Comparison of ENCODE assay signal across 22 cellular contexts in the genomic region with DNA sequence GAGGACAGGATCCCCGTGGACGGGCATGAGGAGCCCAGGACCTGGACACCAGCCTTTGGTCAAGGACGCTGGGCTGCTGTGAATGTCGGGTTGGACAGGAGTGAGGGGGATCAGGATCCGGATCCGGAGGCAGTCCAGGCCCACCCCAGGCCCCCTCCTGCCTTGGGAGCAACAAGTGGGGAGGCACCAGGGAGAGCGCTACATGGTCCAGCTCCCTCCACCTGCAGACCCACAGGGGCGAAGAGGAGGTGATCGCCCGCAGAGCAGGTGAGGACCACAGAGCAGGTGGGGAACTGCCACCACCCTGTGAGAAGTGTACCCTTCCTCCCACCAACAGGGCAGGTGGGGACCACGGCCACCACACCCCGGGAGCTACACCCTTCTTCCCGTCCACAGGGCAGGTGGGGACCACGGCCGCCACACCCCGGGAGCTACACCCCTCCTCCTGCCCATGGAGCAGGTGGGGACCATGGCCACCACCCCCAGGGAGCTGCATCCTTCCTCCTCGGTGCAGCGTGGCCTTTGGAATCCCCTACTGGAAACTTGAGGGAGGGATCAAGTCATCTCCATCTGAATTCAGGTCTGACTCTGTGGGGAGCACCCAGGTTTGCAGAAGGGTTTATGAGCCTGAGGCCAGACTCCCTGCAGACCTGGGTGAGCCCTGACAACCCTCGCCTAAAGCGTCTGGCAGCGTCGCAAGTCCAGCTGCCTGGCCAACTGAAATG.
DNase-seq lines count a peak whose midpoint lies in the region; ATAC-seq, FAIRE-seq and TF ChIP-seq lines count a peak whose summit lies in the region.
"Had no signal": no experiment of that assay in that cellular context is flagged by ENCODE, and none has a peak within 500 bp of the region (broad histone marks: within the 10 kb centered on the region; RNA-seq: fewer than 3 reads in every experiment).

No MANE protein-coding gene starts in this region.

- no peaks in the 10 kb centered on the region for H3K79me1 ChIP-seq in H9 (ENCODE audit: insufficient read depth, low read depth, low read length, poor library complexity, severe bottlenecking)

- peak; percentile 49 for DNase-seq in activated CD8-positive, alpha-beta memory T cell treated with anti-CD3 and anti-CD28 coated beads for 24 hours
- DNase-seq in activated CD8-positive, alpha-beta memory T cell treated with anti-CD3 and anti-CD28 coated beads, Interleukin-2, amount 10 ng/mL, durations not matched to agents 7 days and 5 days = no peak
- peak; percentile 22 for DNase-seq in H9
- peak; percentile 61 for DNase-seq in kidney
- DNase-seq in spleen = peak; percentile 56
- no peak for DNase-seq in tibial nerve (ENCODE audit: low spot score in 2 of 2)
- no peak for DNase-seq in NCI-H1048 (lab: John Stamatoyannopoulos, UW)
- DNase-seq: AML-193; Caco-2; CD4-positive, alpha-beta T cell; DMS153; DMS79; GDM1; GOT3; HFFc6 had no signal

- H3K9ac ChIP-seq in H9 (ENCODE audit: extremely low read depth, insufficient read length, low read length) = no peak overlapping the region
- no peak overlapping the region for H3K9ac ChIP-seq in kidney (ENCODE audit: low read length in 2 of 2)

- H2BK15ac ChIP-seq in H9 (ENCODE audit: low read depth, low read length) = no peak overlapping the region

- H3K79me2 ChIP-seq in H9 (ENCODE audit: insufficient read depth, low read length) = no peaks in the 10 kb centered on the region

- no peaks in the 10 kb centered on the region for H3K4me1 Mint-ChIP-seq in activated CD8-positive, alpha-beta memory T cell treated with anti-CD3 and anti-CD28 coated beads, Interleukin-2, amount 10 ng/mL, durations not matched to agents 7 days and 5 days
- no peaks in the 10 kb centered on the region for H3K4me1 Mint-ChIP-seq in H9

- H3K4me1 ChIP-seq in H9 (ENCODE audit: insufficient read depth, low read length) = no peaks in the 10 kb centered on the region
- H3K4me1 ChIP-seq in kidney (ENCODE audit: control insufficient read depth in 1 of 2, insufficient read depth in 1 of 2, low read depth in 1 of 2, low read length in 2 of 2) = no peaks in the 10 kb centered on the region
- no peaks in the 10 kb centered on the region for H3K4me1 ChIP-seq in spleen
- no peaks in the 10 kb centered on the region for H3K4me1 ChIP-seq in tibial nerve
- H3K4me1 ChIP-seq: A549, Caco-2, HAP-1 had no signal

- TF ChIP-seq EP300 in tibial nerve (IDR thresholded peaks at IDR 0.05) = no peak

- H3K27me3 ChIP-seq in H9 (ENCODE audit: insufficient read depth, low read length) = no peaks in the 10 kb centered on the region
- H3K27me3 ChIP-seq in spleen (replicated peaks in 1 of 7) = peaks cover 0 to 59% (median 22%) of the 10 kb centered on the region in 7 donors
- no peaks in the 10 kb centered on the region for H3K27me3 ChIP-seq in tibial nerve

- WGBS in H9 (ENCODE audit: extremely low coverage, insufficient read length, low lambda C conversion rate) = no CpG with 5 or more reads among the region's 22 CpGs
- WGBS in spleen, 5 donors = 86 to 94% (median 90%) methylated on average over 15 to 22 of the region's 22 CpGs
- 83 to 87% methylated on average over 11 to 22 of the region's 22 CpGs for WGBS in tibial nerve, 2 donors

- no peak overlapping the region for H3T11ph ChIP-seq in H9 (ENCODE audit: low read length)

- H4K8ac ChIP-seq in H9 (replicated peaks; ENCODE audit: insufficient read length, low read depth, low read length) = no peak overlapping the region

- no peak overlapping the region for H2BK5ac ChIP-seq in H9 (ENCODE audit: insufficient read length, low read length)

- no peak overlapping the region for H2AFZ ChIP-seq in H9 (ENCODE audit: low read length)

- H3K36me3 ChIP-seq in kidney (ENCODE audit: control insufficient read depth in 1 of 2, insufficient read depth in 2 of 2, low read length in 2 of 2) (no peaks in the 10 kb centered on the region), spleen (no peaks in the 10 kb centered on the region), tibial nerve (no peaks in the 10 kb centered on the region)
- H3K36me3 ChIP-seq: HAP-1 had no signal

- ATAC-seq in activated CD8-positive, alpha-beta memory T cell treated with anti-CD3 and anti-CD28 coated beads, Interleukin-2, amount 10 ng/mL, durations not matched to agents 7 days and 5 days = no peak
- ATAC-seq in GM18498 (IDR thresholded peaks at IDR 0.05; ENCODE audit: unreplicated experiment) = no peak

- TF ChIP-seq POLR2A in spleen (IDR thresholded peaks at IDR 0.05) (no peak), tibial nerve (IDR thresholded peaks at IDR 0.05) (no peak)

- no peak overlapping the region for H3K4me3 Mint-ChIP-seq in activated CD8-positive, alpha-beta memory T cell treated with anti-CD3 and anti-CD28 coated beads, Interleukin-2, amount 10 ng/mL, durations not matched to agents 7 days and 5 days
- H3K4me3 Mint-ChIP-seq in H9 = no peak overlapping the region
- H3K4me3 Mint-ChIP-seq: CD4-positive, alpha-beta T cell; HFFc6 had no signal

- H3K23ac ChIP-seq in H9 (ENCODE audit: insufficient read length, low read depth, low read length) = no peak overlapping the region

- H3K18ac ChIP-seq in H9 (ENCODE audit: insufficient read length, low read depth, low read length) = no peak overlapping the region

- no peak overlapping the region for H3K4me2 ChIP-seq in H9 (ENCODE audit: insufficient read depth, insufficient read length, low read length)
- H3K4me2 ChIP-seq: A549 had no signal

- H3K23me2 ChIP-seq in H9 (ENCODE audit: insufficient read length, low read depth, low read length, poor library complexity, severe bottlenecking) = no peaks in the 10 kb centered on the region

- H3K56ac ChIP-seq in H9 (ENCODE audit: insufficient read length, low read depth, low read length) = no peak overlapping the region

- no peak overlapping the region for H4K5ac ChIP-seq in H9 (ENCODE audit: insufficient read length, low read depth, low read length)

- no peak overlapping the region for H2BK12ac ChIP-seq in H9 (ENCODE audit: insufficient read length, low read depth, low read length)

- intact Hi-C loops in kidney (cut with DNase I) = no loop called here
- intact Hi-C loops in spleen (cut with DNase I; ENCODE audit: low total_unique reads) = no loop called here

- H3K27ac ChIP-seq in H9 (ENCODE audit: insufficient read length, low read depth, low read length) (no peak overlapping the region), kidney (ENCODE audit: low read depth in 2 of 2, low read length in 2 of 2) (no peak overlapping the region), spleen (no peak overlapping the region), tibial nerve (no peak overlapping the region)
- H3K27ac ChIP-seq: 22Rv1, A549, C4-2B, HL-60 had no signal

- no peak for FAIRE-seq in kidney (lab: Jason Lieb, UNC)
- FAIRE-seq: A549, GM12892 had no signal

- H4K91ac ChIP-seq in H9 (ENCODE audit: insufficient read length, low read depth, low read length) = no peak overlapping the region

- H3K9me3 ChIP-seq in H9 (ENCODE audit: control insufficient read depth, low read depth, low read length) (peaks cover 6% of the 10 kb centered on the region), kidney (ENCODE audit: control insufficient read depth in 1 of 2, low read length in 2 of 2) (peaks cover 0 to 4% of the 10 kb centered on the region in 2 donors), spleen (peaks cover 0 to 5% (median 0%) of the 10 kb centered on the region in 8 donors), tibial nerve (peaks cover 0 to 16% (median 0%) of the 10 kb centered on the region in 4 donors)
- H3K9me3 ChIP-seq: A549, Caco-2, HAP-1 had no signal

- H2BK20ac ChIP-seq in H9 (ENCODE audit: low read depth, low read length, poor library complexity, severe bottlenecking) = no peak overlapping the region

- TF ChIP-seq CTCF in H9 (conservative IDR thresholded peaks at IDR 0.05) = no peak
- TF ChIP-seq CTCF in kidney (IDR thresholded peaks at IDR 0.05; ENCODE audit: borderline replicate concordance, extremely low read depth, insufficient read depth) = no peak
- TF ChIP-seq CTCF in spleen (IDR thresholded peaks at IDR 0.05 in 8 of 11, conservative IDR thresholded peaks at IDR 0.05 in 3 of 11) = no peak
- TF ChIP-seq CTCF in tibial nerve (IDR thresholded peaks at IDR 0.05) = no peak

- no peak overlapping the region for H3K4ac ChIP-seq in H9 (ENCODE audit: low read depth, low read length)

- no peak overlapping the region for H2BK120ac ChIP-seq in H9 (ENCODE audit: low read depth, low read length, poor library complexity, severe bottlenecking)

- no peaks in the 10 kb centered on the region for H4K20me1 ChIP-seq in H9 (ENCODE audit: control insufficient read depth, insufficient read depth, insufficient read length)

- peaks cover 13% of the 10 kb centered on the region for H3K27me3 Mint-ChIP-seq in activated CD8-positive, alpha-beta memory T cell treated with anti-CD3 and anti-CD28 coated beads, Interleukin-2, amount 10 ng/mL, durations not matched to agents 7 days and 5 days
- peaks cover 13% of the 10 kb centered on the region for H3K27me3 Mint-ChIP-seq in H9 (ENCODE audit: low read depth)

- no peak overlapping the region for H2AK5ac ChIP-seq in H9 (ENCODE audit: insufficient read length, low read length)

- H3K4me3 ChIP-seq in kidney (ENCODE audit: low read length in 2 of 2) (no peak overlapping the region), spleen (no peak overlapping the region), tibial nerve (no peak overlapping the region)
- H3K4me3 ChIP-seq: A549, HAP-1 had no signal

- no peaks in the 10 kb centered on the region for H3K9me3 Mint-ChIP-seq in activated CD8-positive, alpha-beta memory T cell treated with anti-CD3 and anti-CD28 coated beads, Interleukin-2, amount 10 ng/mL, durations not matched to agents 7 days and 5 days (ENCODE audit: low read depth)
- H3K9me3 Mint-ChIP-seq in H9 = peaks cover 13 to 15% of the 10 kb centered on the region in 2 experiments

- CTCF ChIA-PET in activated CD8-positive, alpha-beta memory T cell treated with anti-CD3 and anti-CD28 coated beads, Interleukin-2, amount 10 ng/mL, durations not matched to agents 7 days and 5 days (lab: Charles Lee) = interaction anchor here (1.0 kb wide), 1 partner anchor 15 kb away, joined by 3 read pairs; no protein-coding TSS in a partner anchor

- no peaks in the 10 kb centered on the region for H3K36me3 Mint-ChIP-seq in activated CD8-positive, alpha-beta memory T cell treated with anti-CD3 and anti-CD28 coated beads, Interleukin-2, amount 10 ng/mL, durations not matched to agents 7 days and 5 days
- H3K36me3 Mint-ChIP-seq in H9 (ENCODE audit: insufficient read depth in 1 of 3, low read depth in 3 of 3) = peaks cover 0 to 10% (median 0%) of the 10 kb centered on the region in 3 experiments; a peak in 3 of 7 replicates

- H3K14ac ChIP-seq in H9 (ENCODE audit: insufficient read depth, low read length) = peak overlapping the region; percentile 37

- H3K27ac Mint-ChIP-seq in activated CD8-positive, alpha-beta memory T cell treated with anti-CD3 and anti-CD28 coated beads, Interleukin-2, amount 10 ng/mL, durations not matched to agents 7 days and 5 days = no peak overlapping the region
- H3K27ac Mint-ChIP-seq in H9 = no peak overlapping the region
- H3K27ac Mint-ChIP-seq: CD4-positive, alpha-beta T cell; HFFc6 had no signal

Comparison
In these comparisons a context has a peak if more than half of its experiments do, and no peak if none do; other contexts are left out.
1. DNase-seq: peak in activated CD8-positive, alpha-beta memory T cell treated with anti-CD3 and anti-CD28 coated beads for 24 hours (single experiment), H9 (single experiment), kidney (single experiment) and spleen (single experiment); none in activated CD8-positive, alpha-beta memory T cell treated with anti-CD3 and anti-CD28 coated beads, Interleukin-2, amount 10 ng/mL, durations not matched to agents 7 days and 5 days (single experiment), tibial nerve (0 of 2) and NCI-H1048 (single experiment).